7 cellular contexts compared by ENCODE assay signal in genomic region chr2:242080575-242081214, GRCh38.
DNase-seq lines count a peak whose midpoint lies in the region; ATAC-seq and TF ChIP-seq lines count a peak whose summit lies in the region.
"Not testable (repeated sequence)": the region's sequence is repeated elsewhere in the genome, so short reads cannot be mapped to it uniquely, and the experiment has no call there.

No MANE protein-coding gene starts in this region.

- H3K9me3 ChIP-seq in adrenal gland (replicated peaks in 1 of 3); right atrium auricular region; mucosa of descending colon: not testable (repeated sequence)

- intact Hi-C loops in adrenal gland (cut with DNase I); Right ventricle myocardium superior (cut with DNase I); left colon (cut with DNase I, micrococcal nuclease); mucosa of descending colon (cut with DNase I, micrococcal nuclease): not testable (repeated sequence)

- peak overlapping the region in 4 of 5 donors; percentile 9 to 57 (median 40) for H3K27ac ChIP-seq in adrenal gland
- peak overlapping the region; percentile 53 to 82 for H3K27ac ChIP-seq in right atrium auricular region

- not testable (repeated sequence) for H3K4me1 ChIP-seq in adrenal gland (replicated peaks in 1 of 2); right atrium auricular region; mucosa of descending colon (ENCODE audit: low read depth)

- DNase-seq in HuH-7 (ENCODE audit: low spot score) (peak; percentile 33), adrenal gland (peak in 4 of 7 donors; percentile 46 to 70 (median 56)), renal cortical epithelial cell (ENCODE audit: low read depth) (peak; percentile 74)
- not testable (repeated sequence) for DNase-seq in Right ventricle myocardium superior; right atrium auricular region (ENCODE audit: low spot score); left colon; mucosa of descending colon

- WGBS in adrenal gland, 4 donors, result 37 to 59% (median 52%) methylated on average over 7 of the region's 7 CpGs

- not testable (repeated sequence) for H3K27me3 ChIP-seq in adrenal gland, right atrium auricular region

- H3K4me3 ChIP-seq in adrenal gland, right atrium auricular region, mucosa of descending colon: not testable (repeated sequence)

- not testable (repeated sequence) for H3K36me3 ChIP-seq in adrenal gland (replicated peaks in 1 of 2); right atrium auricular region; mucosa of descending colon (ENCODE audit: low read depth)

- ATAC-seq in Right ventricle myocardium superior (ENCODE audit: poor library complexity) (peak; percentile 65), left colon (peak; percentile 27), mucosa of descending colon (peak; percentile 37)

- TF ChIP-seq CTCF in adrenal gland (IDR thresholded peaks at IDR 0.05); right atrium auricular region (IDR thresholded peaks at IDR 0.05); mucosa of descending colon (IDR thresholded peaks at IDR 0.05): not testable (repeated sequence)

- not testable (repeated sequence) for TF ChIP-seq POLR2A in adrenal gland (IDR thresholded peaks at IDR 0.05)
